15 cellular contexts compared by ENCODE assay signal in the genomic region with DNA sequence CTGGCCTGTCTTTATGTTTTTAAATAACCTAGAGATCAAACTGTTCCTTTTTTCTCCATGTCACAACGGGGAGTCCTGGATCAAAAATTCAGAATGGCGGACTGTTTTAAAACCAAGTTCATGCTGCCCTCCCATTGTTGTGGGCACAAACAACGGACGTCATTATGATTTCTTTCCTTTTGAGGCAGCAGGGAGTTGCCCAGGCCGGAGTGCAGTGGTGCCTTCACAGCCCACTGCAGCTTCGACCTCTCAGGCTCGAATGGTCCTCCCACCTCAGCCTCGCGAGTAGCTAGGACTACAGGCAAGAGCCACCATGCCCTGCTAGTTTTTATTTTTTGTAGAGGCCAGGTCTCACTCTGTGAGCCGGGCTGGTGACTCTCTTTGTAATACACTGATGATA. TPM values are rescaled to one million over a fixed set of nuclear protein-coding genes. Genes with fewer than 3 reads are reported as not detected.
DNase-seq lines count a peak whose midpoint lies in the region; ATAC-seq and TF ChIP-seq lines count a peak whose summit lies in the region.
"Had no signal": no experiment of that assay in that cellular context is flagged by ENCODE, and none has a peak within 500 bp of the region (broad histone marks: within the 10 kb centered on the region; RNA-seq: fewer than 3 reads in every experiment).

No MANE protein-coding gene starts in this region.

- H3K4me3 ChIP-seq in left ventricle myocardium inferior (no peak overlapping the region), right atrium auricular region (no peak overlapping the region), lower lobe of right lung (no peak overlapping the region)
- H3K4me3 ChIP-seq: left lung, thoracic aorta had no signal

- H3K27me3 ChIP-seq in left ventricle myocardium inferior (ENCODE audit: low read depth) (no peaks in the 10 kb centered on the region), right atrium auricular region (no peaks in the 10 kb centered on the region), lower lobe of right lung (ENCODE audit: low read depth) (no peaks in the 10 kb centered on the region)
- H3K27me3 ChIP-seq: left lung had no signal

- no peak for DNase-seq in left ventricle myocardium inferior
- no peak for DNase-seq in right atrium auricular region (ENCODE audit: low spot score)
- peak in 4 of 61 donors; percentile 3 to 13 (median 10) for DNase-seq in caudate nucleus (lab: John Stamatoyannopoulos, UW)
- peak; percentile 33 for DNase-seq in midbrain (lab: John Stamatoyannopoulos, UW)
- no peak for DNase-seq in NOMO-1 treated with dmso at 0.1 percent for 144 hours (lab: John Stamatoyannopoulos, UW; ENCODE audit: unreplicated experiment)
- no peak for DNase-seq in lower lobe of right lung
- DNase-seq in DMS79 treated with DMSO at 0.1 percent for 48 hours (lab: John Stamatoyannopoulos, UW): no peak
- DNase-seq: activated CD4-positive, alpha-beta T cell treated with anti-CD3 and anti-CD28 coated beads, Interleukin-2, amount 50 U/mL, for 48 hours; erythroblast; KBM-7; left lung; NCI-H2029 treated with DMSO at 0.1 percent for 48 hours; stimulated activated CD4-positive, alpha-beta T cell treated with anti-CD3 and anti-CD28 coated beads, Interleukin-12 subunit alpha, Interleukin-12 subunit beta, amount 100 ng/mL, for 4 hours had no signal

- intact Hi-C loops in left ventricle myocardium inferior (cut with micrococcal nuclease): no loop called here
- intact Hi-C loops in lower lobe of right lung (cut with DNase I): no loop called here

- H3K27ac ChIP-seq in left ventricle myocardium inferior (replicated peaks) (peak overlapping the region; percentile 18), right atrium auricular region (no peak overlapping the region), caudate nucleus (ENCODE audit: low read depth, low read length) (peak overlapping the region; percentile 99), lower lobe of right lung (no peak overlapping the region)
- H3K27ac ChIP-seq: left lung, thoracic aorta had no signal

- H3K9me3 ChIP-seq in left ventricle myocardium inferior (replicated peaks): no peaks in the 10 kb centered on the region
- H3K9me3 ChIP-seq in right atrium auricular region: no peaks in the 10 kb centered on the region
- no peaks in the 10 kb centered on the region for H3K9me3 ChIP-seq in lower lobe of right lung
- H3K9me3 ChIP-seq: left lung, thoracic aorta had no signal

- TF ChIP-seq CTCF in left ventricle myocardium inferior (IDR thresholded peaks at IDR 0.05; ENCODE audit: borderline replicate concordance) (no peak), right atrium auricular region (IDR thresholded peaks at IDR 0.05) (no peak), lower lobe of right lung (IDR thresholded peaks at IDR 0.05) (no peak)

- ATAC-seq in GM18517 (IDR thresholded peaks at IDR 0.05; ENCODE audit: unreplicated experiment) (no peak), lower lobe of right lung (no peak)
- ATAC-seq: left lung had no signal

- H3K36me3 ChIP-seq in left ventricle myocardium inferior (peaks cover 39% of the 10 kb centered on the region), right atrium auricular region (peaks cover 23% of the 10 kb centered on the region), lower lobe of right lung (peaks cover 37% of the 10 kb centered on the region)
- H3K36me3 ChIP-seq: thoracic aorta had no signal

- H3K4me1 ChIP-seq in left ventricle myocardium inferior (peaks cover 31% of the 10 kb centered on the region), right atrium auricular region (peaks cover 0 to 23% of the 10 kb centered on the region in 2 donors), lower lobe of right lung (peaks cover 25% of the 10 kb centered on the region)

RNA-seq across cellular contexts. Expression of a gene that starts 26.5 kb away (rescaled TPM):
- total RNA-seq in left ventricle myocardium inferior (16.3 TPM), right atrium auricular region (10 to 100 TPM; 12.5 to 18.6 TPM), lower lobe of right lung (35.3 TPM)

RNA-seq across cellular contexts. Expression of a gene that starts 33.6 kb away (rescaled TPM):
- total RNA-seq in left ventricle myocardium inferior (46.0 TPM), right atrium auricular region (10 to 100 TPM; 17.1 to 24.8 TPM), lower lobe of right lung (111 TPM)

Comparison
In these comparisons a context has a peak if more than half of its experiments do, and no peak if none do; other contexts are left out.
1. H3K27ac ChIP-seq: peak in left ventricle myocardium inferior (single experiment) and caudate nucleus (single experiment); none in right atrium auricular region (0 of 2) and lower lobe of right lung (single experiment).